In genomic region chr10:99766282-99766681, GRCh38 we compare ENCODE assay signal across 17 cellular contexts. TPM values are rescaled to one million over a fixed set of nuclear protein-coding genes. Genes with fewer than 3 reads are reported as not detected.
DNase-seq lines count a peak whose midpoint lies in the region; ATAC-seq and TF ChIP-seq lines count a peak whose summit lies in the region.
"Had no signal": no experiment of that assay in that cellular context is flagged by ENCODE, and none has a peak within 500 bp of the region (broad histone marks: within the 10 kb centered on the region; RNA-seq: fewer than 3 reads in every experiment).

No MANE protein-coding gene starts in this region.

- ATAC-seq in GM19372 (IDR thresholded peaks at IDR 0.05; ENCODE audit: low read depth, unreplicated experiment) (peak; percentile 88), HG02798 (IDR thresholded peaks at IDR 0.05; ENCODE audit: poor library complexity, unreplicated experiment) (peak; percentile 94), esophagus mucosa (no peak), GM18517 (IDR thresholded peaks at IDR 0.05; ENCODE audit: unreplicated experiment) (no peak), left lung (no peak)

- TF ChIP-seq CTCF in GM12865 (IDR thresholded peaks at IDR 0.05; ENCODE audit: insufficient read depth, low read depth, low read length, missing control alignments) (no peak), OCI-LY3 (IDR thresholded peaks at IDR 0.05; ENCODE audit: low read depth, low read length) (no peak), osteoblast (IDR thresholded peaks at IDR 0.05; ENCODE audit: extremely low read depth, low read depth, low read length) (no peak), left lung (IDR thresholded peaks at IDR 0.05) (no peak)

- H3K4me3 ChIP-seq in GM12865 (ENCODE audit: low read depth, low read length) (no peak overlapping the region), OCI-LY3 (ENCODE audit: low read length) (0 out of 2 replicates have a peak overlapping the region, but pooled peaks have one; percentile 8), osteoblast (ENCODE audit: insufficient read depth, low read length) (no peak overlapping the region), left lung (no peak overlapping the region)
- H3K4me3 ChIP-seq: lung had no signal

- no peaks in the 10 kb centered on the region for H3K79me2 ChIP-seq in OCI-LY3 (ENCODE audit: low read length)
- H3K79me2 ChIP-seq in osteoblast (ENCODE audit: insufficient read depth, low read length) = no peaks in the 10 kb centered on the region

- H3K4me1 ChIP-seq in OCI-LY3 (ENCODE audit: low read length) (peaks cover 22% of the 10 kb centered on the region), osteoblast (ENCODE audit: insufficient read depth, low read length) (peaks cover 5% of the 10 kb centered on the region), left lung (peaks cover 0 to 5% of the 10 kb centered on the region in 2 donors)

- H3K4me2 ChIP-seq in OCI-LY3 (ENCODE audit: low read length) (peak overlapping the region; percentile 61), osteoblast (ENCODE audit: insufficient read depth, low read length) (no peak overlapping the region)
- H3K4me2 ChIP-seq: KMS-11 had no signal

- H2AFZ ChIP-seq in OCI-LY3 (ENCODE audit: low read depth, low read length) (no peak overlapping the region), osteoblast (ENCODE audit: low read length) (no peak overlapping the region)

- no peaks in the 10 kb centered on the region for H3K9me3 ChIP-seq in OCI-LY3 (ENCODE audit: insufficient read depth, low read length)
- no peaks in the 10 kb centered on the region for H3K9me3 ChIP-seq in osteoblast (ENCODE audit: low read depth, low read length)
- no peaks in the 10 kb centered on the region for H3K9me3 ChIP-seq in left lung

- H3K36me3 ChIP-seq in OCI-LY3 (replicated peaks; ENCODE audit: low read depth, low read length) (no peaks in the 10 kb centered on the region), osteoblast (ENCODE audit: insufficient read depth, low read length) (no peaks in the 10 kb centered on the region), left lung (no peaks in the 10 kb centered on the region)

- DNase-seq in GM12865 (ENCODE audit: low read depth) = peak; percentile 78
- no peak for DNase-seq in osteoblast (ENCODE audit: insufficient read length, low spot score, missing footprints)
- no peak for DNase-seq in left lung
- DNase-seq: activated CD4-positive, alpha-beta T cell treated with anti-CD3 and anti-CD28 coated beads, Interleukin-2, amount 10 ng/mL, durations not matched to agents 24 days and 14 days; activated naive CD4-positive, alpha-beta T cell treated with anti-CD3 and anti-CD28 coated beads, Interleukin-2, amount 50 U/mL, for 16 hours; central memory CD4-positive, alpha-beta T cell; DND-41; hippocampal formation; stimulated activated CD4-positive, alpha-beta T cell treated with anti-CD3 and anti-CD28 coated beads, Interleukin-12 subunit alpha, Interleukin-12 subunit beta, amount 100 ng/mL, for 4 hours had no signal

- intact Hi-C loops in left lung (cut with DNase I) = no loop called here

- H3K27ac ChIP-seq in OCI-LY3 (ENCODE audit: low read length) (peak overlapping the region; percentile 46), osteoblast (ENCODE audit: low read depth, low read length) (no peak overlapping the region), left lung (no peak overlapping the region)
- H3K27ac ChIP-seq: epithelial cell of prostate, KMS-11 had no signal

- H4K20me1 ChIP-seq in OCI-LY3 (ENCODE audit: insufficient read depth, low read length) (no peaks in the 10 kb centered on the region), osteoblast (ENCODE audit: insufficient read depth, low read length) (no peaks in the 10 kb centered on the region)

- H3K27me3 ChIP-seq in OCI-LY3 (ENCODE audit: low read depth, low read length) = no peaks in the 10 kb centered on the region
- H3K27me3 ChIP-seq in osteoblast (ENCODE audit: insufficient read depth, low read length) = no peaks in the 10 kb centered on the region
- H3K27me3 ChIP-seq in left lung = no peaks in the 10 kb centered on the region

- no peak overlapping the region for H3K9ac ChIP-seq in OCI-LY3 (ENCODE audit: low read length)
- H3K9ac ChIP-seq: KMS-11 had no signal

RNA-seq across cellular contexts. Expression of gene ABCC2, which starts 16.2 kb away (rescaled TPM):
- total RNA-seq in esophagus mucosa (0.36 TPM), osteoblast (1.5 and 1.8 TPM in 2 replicates), left lung (1 to 10 TPM; 1.1 to 1.8 TPM)

RNA-seq across cellular contexts. Expression of gene CUTC, which starts 34.2 kb away (rescaled TPM):
- total RNA-seq in esophagus mucosa (14.0 TPM), osteoblast (11.8 and 13.8 TPM in 2 replicates), left lung (10 to 100 TPM; 12.3 to 28.4 TPM)

RNA-seq across cellular contexts. Expression of gene COX15, which starts 34.4 kb away (rescaled TPM):
- total RNA-seq in esophagus mucosa (28.5 TPM), osteoblast (34.5 and 36.9 TPM in 2 replicates), left lung (10 to 100 TPM; 33.0 to 36.8 TPM)

Comparison
In these comparisons a context has a peak if more than half of its experiments do, and no peak if none do; other contexts are left out.
1. ATAC-seq: peak in GM19372 (single experiment) and HG02798 (single experiment); none in esophagus mucosa (single experiment), GM18517 (single experiment) and left lung (single experiment).